Comparison of ENCODE assay signal across 26 cellular contexts in the genomic region with DNA sequence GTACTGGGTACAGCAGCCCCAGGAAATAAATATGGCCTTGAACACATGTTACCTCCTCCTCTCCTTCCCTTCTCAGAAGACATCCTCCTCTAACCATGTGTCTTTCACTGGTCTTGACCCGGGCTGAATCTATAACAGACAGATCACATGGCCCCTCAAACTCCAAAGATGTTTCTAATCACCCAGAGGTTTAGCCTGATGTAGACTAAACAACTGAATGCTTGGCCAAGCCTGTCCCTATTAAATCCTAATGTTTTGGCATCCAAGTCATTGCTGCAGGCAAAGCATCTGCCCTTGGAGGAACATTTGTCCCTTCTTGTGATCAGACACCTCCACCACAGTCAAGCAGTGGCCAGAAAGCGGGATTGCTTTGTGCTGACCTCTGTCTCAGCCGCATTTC.
DNase-seq lines count a peak whose midpoint lies in the region; FAIRE-seq and TF ChIP-seq lines count a peak whose summit lies in the region.
"Had no signal": no experiment of that assay in that cellular context is flagged by ENCODE, and none has a peak within 500 bp of the region (broad histone marks: within the 10 kb centered on the region; RNA-seq: fewer than 3 reads in every experiment).

No MANE protein-coding gene starts in this region.

- no peaks in the 10 kb centered on the region for H3K36me3 ChIP-seq in Karpas-422 (ENCODE audit: insufficient read depth, low read length)
- no peaks in the 10 kb centered on the region for H3K36me3 ChIP-seq in small intestine (ENCODE audit: control insufficient read depth in 2 of 2, insufficient read depth in 2 of 2, low read length in 2 of 2)

- H3K9me2 ChIP-seq in Karpas-422 (replicated peaks; ENCODE audit: insufficient read depth, low read length): no peaks in the 10 kb centered on the region

- H3K9ac ChIP-seq in Karpas-422 (ENCODE audit: low read length): no peak overlapping the region
- H3K9ac ChIP-seq: GM23248 had no signal

- H3K9me3 Mint-ChIP-seq in activated naive CD8-positive, alpha-beta T cell treated with anti-CD3 and anti-CD28 coated beads for 36 hours: no peaks in the 10 kb centered on the region
- H3K9me3 Mint-ChIP-seq: CD8-positive, alpha-beta T cell had no signal

- H3K27me3 ChIP-seq in Karpas-422 (ENCODE audit: low read length) (no peaks in the 10 kb centered on the region), small intestine (ENCODE audit: control insufficient read depth in 2 of 2, insufficient read depth in 2 of 2, low read length in 2 of 2) (no peaks in the 10 kb centered on the region)

- H3K4me1 ChIP-seq in Karpas-422 (ENCODE audit: low read length) (no peaks in the 10 kb centered on the region), small intestine (ENCODE audit: control insufficient read depth in 2 of 2, insufficient read depth in 1 of 2, low read depth in 1 of 2, low read length in 1 of 2) (no peaks in the 10 kb centered on the region)

- H3K4me1 Mint-ChIP-seq in activated naive CD8-positive, alpha-beta T cell treated with anti-CD3 and anti-CD28 coated beads for 36 hours: no peaks in the 10 kb centered on the region

- H3K4me3 ChIP-seq in AG10803 (ENCODE audit: low read length) (no peak overlapping the region), skin epidermis (no peak overlapping the region), Karpas-422 (ENCODE audit: low read length) (no peak overlapping the region), small intestine (ENCODE audit: low read depth in 1 of 2, low read length in 2 of 2) (no peak overlapping the region)
- H3K4me3 ChIP-seq: GM23248, K562, PC-9 had no signal

- no peaks in the 10 kb centered on the region for H3K27me3 Mint-ChIP-seq in activated naive CD8-positive, alpha-beta T cell treated with anti-CD3 and anti-CD28 coated beads for 36 hours

- no peaks in the 10 kb centered on the region for H4K20me1 ChIP-seq in Karpas-422 (ENCODE audit: insufficient read depth, low read depth, low read length)

- no peaks in the 10 kb centered on the region for H3K36me3 Mint-ChIP-seq in activated naive CD8-positive, alpha-beta T cell treated with anti-CD3 and anti-CD28 coated beads for 36 hours
- H3K36me3 Mint-ChIP-seq: CD8-positive, alpha-beta T cell had no signal

- FAIRE-seq in small intestine (lab: Jason Lieb, UNC): no peak
- FAIRE-seq: GM19239, K562 had no signal

- no peaks in the 10 kb centered on the region for H3K9me3 ChIP-seq in Karpas-422 (ENCODE audit: low read length)
- no peaks in the 10 kb centered on the region for H3K9me3 ChIP-seq in small intestine (ENCODE audit: control insufficient read depth, low read depth)

- no peak overlapping the region for H3K4me3 Mint-ChIP-seq in activated naive CD8-positive, alpha-beta T cell treated with anti-CD3 and anti-CD28 coated beads for 36 hours
- H3K4me3 Mint-ChIP-seq: CD8-positive, alpha-beta T cell had no signal

- whole genome bisulfite sequencing in small intestine, 3 donors: 62 to 71% (median 70%) methylated on average over 3 of the region's 3 CpGs

- H3K27ac ChIP-seq in skin epidermis: peak overlapping the region in 11 of 21 experiments; percentile 10 to 87 (median 64)
- no peak overlapping the region for H3K27ac ChIP-seq in Karpas-422 (ENCODE audit: low read length)
- no peak overlapping the region for H3K27ac ChIP-seq in small intestine (ENCODE audit: low read depth in 1 of 2, low read length in 1 of 2)
- H3K27ac ChIP-seq: C4-2B, GM23248, PC-9 had no signal

- TF ChIP-seq CTCF in AG10803 (conservative IDR thresholded peaks at IDR 0.05; ENCODE audit: low read length): no peak

- no peak overlapping the region for H2AFZ ChIP-seq in Karpas-422 (ENCODE audit: low read length)
- H2AFZ ChIP-seq: GM23248, PC-9 had no signal

- H3K4me2 ChIP-seq in Karpas-422 (ENCODE audit: low read depth, low read length, poor library complexity, severe bottlenecking): no peak overlapping the region
- H3K4me2 ChIP-seq: PC-9 had no signal

- H3K79me2 ChIP-seq in Karpas-422 (ENCODE audit: low read length): no peaks in the 10 kb centered on the region

- DNase-seq in AG10803 (ENCODE audit: low read depth): peak; percentile 57
- DNase-seq in RPMI7951 (ENCODE audit: low read depth): peak; percentile 39
- DNase-seq in fibroblast of gingiva (ENCODE audit: low read depth): peak; percentile 39
- no peak for DNase-seq in stimulated activated CD4-positive, alpha-beta T cell treated with anti-CD3 and anti-CD28 coated beads, Interleukin-2, amount 100 ng/mL, for 48 hours
- DNase-seq in activated naive CD8-positive, alpha-beta T cell treated with anti-CD3 and anti-CD28 coated beads for 36 hours: no peak
- no peak for DNase-seq in Karpas-422
- no peak for DNase-seq in small intestine
- DNase-seq: CD8-positive, alpha-beta T cell; DMS 273 treated with DMSO at 0.1 percent for 48 hours; DMS79 treated with DMSO at 0.1 percent for 48 hours; GM23248; H7; MV-4-11; NCI-H1105; NCI-H146; NCI-H1930; NCI-H2107; NCI-H524; NCI-H774; PC-9; Right ventricle myocardium superior; RPMI8226 had no signal

- H3K27ac Mint-ChIP-seq in activated naive CD8-positive, alpha-beta T cell treated with anti-CD3 and anti-CD28 coated beads for 36 hours: no peak overlapping the region
- H3K27ac Mint-ChIP-seq: CD8-positive, alpha-beta T cell had no signal

Comparison
In these comparisons a context has a peak if more than half of its experiments do, and no peak if none do; other contexts are left out.
1. DNase-seq: peak in AG10803 (single experiment), RPMI7951 (single experiment) and fibroblast of gingiva (single experiment); none in stimulated activated CD4-positive, alpha-beta T cell treated with anti-CD3 and anti-CD28 coated beads, Interleukin-2, amount 100 ng/mL, for 48 hours (0 of 2), activated naive CD8-positive, alpha-beta T cell treated with anti-CD3 and anti-CD28 coated beads for 36 hours (single experiment), Karpas-422 (single experiment) and small intestine (single experiment).
2. H3K27ac ChIP-seq: peak in skin epidermis (11 of 21); none in Karpas-422 (single experiment) and small intestine (0 of 2).